Comparison of ENCODE assay signal across 9 cellular contexts in genomic region chr2:20595439-20596192, GRCh38. TPM values are rescaled to one million over a fixed set of nuclear protein-coding genes. Genes with fewer than 3 reads are reported as not detected.
DNase-seq lines count a peak whose midpoint lies in the region; ATAC-seq and TF ChIP-seq lines count a peak whose summit lies in the region.
"Had no signal": no experiment of that assay in that cellular context is flagged by ENCODE, and none has a peak within 500 bp of the region (broad histone marks: within the 10 kb centered on the region; RNA-seq: fewer than 3 reads in every experiment).

No MANE protein-coding gene starts in this region.

- no peak for DNase-seq in activated CD4-positive, alpha-beta T cell treated with anti-CD3 and anti-CD28 coated beads, Interleukin-2, amount 10 ng/mL, durations not matched to agents 7 days and 5 days
- no peak for DNase-seq in activated CD4-positive, alpha-beta T cell treated with anti-CD3 and anti-CD28 coated beads for 48 hours
- DNase-seq in Panc1 (ENCODE audit: low read depth, low spot score) = no peak
- DNase-seq in effector memory CD8-positive, alpha-beta T cell = no peak
- no peak for DNase-seq in progenitor cell of endocrine pancreas (ENCODE audit: low spot score, unreplicated experiment)
- no peak for DNase-seq in DMS 273 treated with DMSO at 0.1 percent for 48 hours (lab: John Stamatoyannopoulos, UW)
- no peak for DNase-seq in stimulated activated CD4-positive, alpha-beta T cell treated with anti-CD3 and anti-CD28 coated beads, Interleukin-4, amount 100 ng/mL, for 24 hours

- POLR2A ChIA-PET in activated CD4-positive, alpha-beta T cell treated with anti-CD3 and anti-CD28 coated beads, Interleukin-2, amount 10 ng/mL, durations not matched to agents 7 days and 5 days (lab: Charles Lee) = no interaction called here
- POLR2A ChIA-PET in Panc1 (lab: Charles Lee) = interaction anchor here (0.6 kb wide), 1 partner anchor 9 kb away, joined by 3 read pairs; no protein-coding TSS in a partner anchor

- no TSS peak for BruUV-seq in Panc1 (replicated peaks; lab: Mats Ljungman, UMichigan)

- CTCF ChIA-PET in activated CD4-positive, alpha-beta T cell treated with anti-CD3 and anti-CD28 coated beads, Interleukin-2, amount 10 ng/mL, durations not matched to agents 7 days and 5 days (lab: Charles Lee) = interaction anchor here (0.9 to 1.8 kb wide), 9 partner anchors 9 to 184 kb away, joined by 3 to 6 read pairs (median 3); no protein-coding TSS in a partner anchor
- CTCF ChIA-PET in Panc1 (lab: Charles Lee) = interaction anchor here (1.0 kb wide), 1 partner anchor 149 kb away, joined by 3 read pairs; the partner anchor contains the start of gene RHOB

- H3K9me3 ChIP-seq in Panc1 (ENCODE audit: control insufficient read depth, insufficient read depth, low read depth, low read length) = no peaks in the 10 kb centered on the region

- H3K27me3 ChIP-seq in Panc1 (ENCODE audit: control insufficient read depth, insufficient read depth, low read length) = no peaks in the 10 kb centered on the region

- H3K36me3 Mint-ChIP-seq in activated CD4-positive, alpha-beta T cell treated with anti-CD3 and anti-CD28 coated beads, Interleukin-2, amount 10 ng/mL, durations not matched to agents 7 days and 5 days (ENCODE audit: low read depth) = no peaks in the 10 kb centered on the region
- no peaks in the 10 kb centered on the region for H3K36me3 Mint-ChIP-seq in effector memory CD8-positive, alpha-beta T cell (ENCODE audit: insufficient read depth)
- no peaks in the 10 kb centered on the region for H3K36me3 Mint-ChIP-seq in progenitor cell of endocrine pancreas (ENCODE audit: insufficient read depth)

- peaks cover 9% of the 10 kb centered on the region for H3K4me1 Mint-ChIP-seq in activated CD4-positive, alpha-beta T cell treated with anti-CD3 and anti-CD28 coated beads, Interleukin-2, amount 10 ng/mL, durations not matched to agents 7 days and 5 days
- peaks cover 15% of the 10 kb centered on the region in 2 donors for H3K4me1 Mint-ChIP-seq in effector memory CD8-positive, alpha-beta T cell (ENCODE audit: low read depth in 2 of 2)
- H3K4me1 Mint-ChIP-seq in progenitor cell of endocrine pancreas (ENCODE audit: low read depth) = peaks cover 16% of the 10 kb centered on the region

- intact Hi-C loops in Panc1 (cut with micrococcal nuclease; ENCODE audit: unreplicated experiment) = loop anchor here (10.0 kb wide), 1 partner anchor 151 kb away; the partner anchor contains the start of gene RHOB

- H3K27me3 Mint-ChIP-seq in activated CD4-positive, alpha-beta T cell treated with anti-CD3 and anti-CD28 coated beads, Interleukin-2, amount 10 ng/mL, durations not matched to agents 7 days and 5 days = no peaks in the 10 kb centered on the region
- H3K27me3 Mint-ChIP-seq in effector memory CD8-positive, alpha-beta T cell = no peaks in the 10 kb centered on the region
- no peaks in the 10 kb centered on the region for H3K27me3 Mint-ChIP-seq in progenitor cell of endocrine pancreas
- H3K27me3 Mint-ChIP-seq: CD4-positive, alpha-beta T cell had no signal

- ATAC-seq in HG02884 (IDR thresholded peaks at IDR 0.05; ENCODE audit: unreplicated experiment) (peak; percentile 85), Panc1 (peak; percentile 17; the same call in 1 of the 2 replicates)
- peak; percentile 83 for ATAC-seq in effector memory CD8-positive, alpha-beta T cell (replicated peaks)

- peak overlapping the region; percentile 51; the same call in 1 of the 2 replicates for H3K27ac ChIP-seq in Panc1 (ENCODE audit: low read length)

- no peaks in the 10 kb centered on the region for H3K9me3 Mint-ChIP-seq in activated CD4-positive, alpha-beta T cell treated with anti-CD3 and anti-CD28 coated beads, Interleukin-2, amount 10 ng/mL, durations not matched to agents 7 days and 5 days
- H3K9me3 Mint-ChIP-seq in effector memory CD8-positive, alpha-beta T cell = no peaks in the 10 kb centered on the region
- H3K9me3 Mint-ChIP-seq in progenitor cell of endocrine pancreas (ENCODE audit: low read depth) = no peaks in the 10 kb centered on the region
- H3K9me3 Mint-ChIP-seq: CD4-positive, alpha-beta T cell had no signal

- in situ Hi-C loops in Panc1 (cut with HindIII; ENCODE audit: low pct_unique_long_range_greater_than_20kb, low sequenced_read_pairs) = no loop called here

- no peak overlapping the region for H3K4me3 ChIP-seq in Panc1 (ENCODE audit: low read depth in 2 of 2, low read length in 2 of 2)

- TF ChIP-seq CTCF in Panc1 (IDR thresholded peaks at IDR 0.05) (no peak), progenitor cell of endocrine pancreas (IDR thresholded peaks at IDR 0.05; ENCODE audit: unreplicated experiment) (no peak)

- no peaks in the 10 kb centered on the region for H3K36me3 ChIP-seq in Panc1 (ENCODE audit: control insufficient read depth, insufficient read depth, low read length)

- no peak overlapping the region for H3K4me3 Mint-ChIP-seq in activated CD4-positive, alpha-beta T cell treated with anti-CD3 and anti-CD28 coated beads, Interleukin-2, amount 10 ng/mL, durations not matched to agents 7 days and 5 days
- peak overlapping the region; percentile 56 to 59 for H3K4me3 Mint-ChIP-seq in effector memory CD8-positive, alpha-beta T cell
- no peak overlapping the region for H3K4me3 Mint-ChIP-seq in progenitor cell of endocrine pancreas (ENCODE audit: low read depth)
- H3K4me3 Mint-ChIP-seq: CD4-positive, alpha-beta T cell had no signal

- H3K27ac Mint-ChIP-seq in activated CD4-positive, alpha-beta T cell treated with anti-CD3 and anti-CD28 coated beads, Interleukin-2, amount 10 ng/mL, durations not matched to agents 7 days and 5 days = peak overlapping the region; percentile 63
- H3K27ac Mint-ChIP-seq in effector memory CD8-positive, alpha-beta T cell = peak overlapping the region; percentile 89 to 90
- peak overlapping the region; percentile 81 for H3K27ac Mint-ChIP-seq in progenitor cell of endocrine pancreas
- H3K27ac Mint-ChIP-seq: CD4-positive, alpha-beta T cell had no signal

- peaks cover 32% of the 10 kb centered on the region for H3K4me1 ChIP-seq in Panc1 (ENCODE audit: control insufficient read depth, insufficient read depth, low read length)

RNA-seq across cellular contexts. Expression of gene HS1BP3, which starts 55.3 kb away (rescaled TPM):
- 10 to 100 TPM; 14.1 to 14.4 TPM for total RNA-seq in activated CD4-positive, alpha-beta T cell treated with anti-CD3 and anti-CD28 coated beads, Interleukin-2, amount 10 ng/mL, durations not matched to agents 7 days and 5 days
- 46.1 TPM for total RNA-seq in Panc1 (2021; ENCODE audit: unreplicated experiment)
- polyA plus RNA-seq in Panc1 (2012; ENCODE audit: insufficient read length) = 45.1 TPM
- 15.9 and 16.5 TPM in 2 replicates for total RNA-seq in progenitor cell of endocrine pancreas

Comparison
In these comparisons a context has a peak if more than half of its experiments do, and no peak if none do; other contexts are left out.
1. H3K4me3 Mint-ChIP-seq: peak in effector memory CD8-positive, alpha-beta T cell (2 of 2); none in activated CD4-positive, alpha-beta T cell treated with anti-CD3 and anti-CD28 coated beads, Interleukin-2, amount 10 ng/mL, durations not matched to agents 7 days and 5 days (single experiment) and progenitor cell of endocrine pancreas (single experiment).
2. ATAC-seq: peak in every context shown above with its lines; median percentile 85 in HG02884; 83 in effector memory CD8-positive, alpha-beta T cell; 17 in Panc1.
3. Peak in every context shown above with its lines, with median percentiles within 50 percentile points of each other: H3K27ac Mint-ChIP-seq.